31 cellular contexts compared by ENCODE assay signal in the genomic region with DNA sequence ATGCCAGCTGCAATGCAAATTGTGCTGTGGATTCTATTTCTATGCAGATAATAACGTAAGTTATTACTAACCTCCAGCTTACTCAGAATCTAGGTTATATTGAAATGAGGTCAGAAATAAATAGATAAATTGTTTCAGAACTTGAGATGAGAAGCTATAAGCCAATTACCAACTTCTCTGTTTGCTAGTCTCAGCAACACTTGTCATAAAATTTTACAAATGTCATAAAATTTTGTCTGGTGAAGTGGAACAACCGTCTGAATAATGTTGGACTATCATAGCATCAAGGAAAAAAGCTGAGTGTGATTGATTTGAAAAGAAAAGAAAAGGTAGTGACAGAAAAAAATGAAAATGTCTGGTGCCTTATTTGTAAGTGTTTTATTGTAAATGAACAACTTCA. TPM values are rescaled to one million over a fixed set of nuclear protein-coding genes. Genes with fewer than 3 reads are reported as not detected.
"Had no signal": no experiment of that assay in that cellular context is flagged by ENCODE, and none has a peak within 500 bp of the region (broad histone marks: within the 10 kb centered on the region; RNA-seq: fewer than 3 reads in every experiment).

No MANE protein-coding gene starts in this region.

- H3K4me1 ChIP-seq: ascending aorta had no signal

- DNase-seq: activated B cell treated with CpG ODN at 0.5 μM for 24 hours; activated CD4-positive, alpha-beta memory T cell treated with anti-CD3 and anti-CD28 coated beads for 36 hours; activated CD4-positive, alpha-beta T cell treated with anti-CD3 and anti-CD28 coated beads for 4 hours; activated CD4-positive, alpha-beta T cell treated with anti-CD3 and anti-CD28 coated beads, Interleukin-2, amount 10 ng/mL, durations not matched to agents 24 days and 14 days; activated CD4-positive, alpha-beta T cell treated with anti-CD3 and anti-CD28 coated beads, Interleukin-2, amount 50 U/mL, for 1 hour; activated CD4-positive, alpha-beta T cell treated with anti-CD3 and anti-CD28 coated beads, Interleukin-2, amount 50 U/mL, for 4 hours; activated CD4-positive, CD25-positive, alpha-beta regulatory T cell treated with anti-CD3 and anti-CD28 coated beads, Interleukin-2, amount 50 U/mL, for 72 hours; activated CD8-positive, alpha-beta memory T cell treated with anti-CD3 and anti-CD28 coated beads, Interleukin-2, amount 50 U/mL, for 4 hours; activated CD8-positive, alpha-beta T cell treated with anti-CD3 and anti-CD28 coated beads for 36 hours; activated effector memory CD4-positive, alpha-beta T cell treated with anti-CD3 and anti-CD28 coated beads, Interleukin-2, amount 50 U/mL, for 16 hours; activated gamma-delta T cell treated with Interleukin-2 at 50 U/mL for 16 hours; activated naive CD4-positive, alpha-beta T cell; activated naive CD4-positive, alpha-beta T cell treated with anti-CD3 and anti-CD28 coated beads for 36 hours; activated naive CD8-positive, alpha-beta T cell treated with anti-CD3 and anti-CD28 coated beads, Interleukin-2, amount 10 ng/mL, durations not matched to agents 7 days and 5 days; activated naive CD8-positive, alpha-beta T cell treated with anti-CD3 and anti-CD28 coated beads, Interleukin-2, amount 50 U/mL, for 24 hours; activated T-cell treated with anti-CD3 and anti-CD28 coated beads for 4 hours; activated T-cell treated with anti-CD3 and anti-CD28 coated beads, Interleukin-2, amount 50 U/mL, for 1 hour; activated T-cell treated with anti-CD3 and anti-CD28 coated beads, Interleukin-2, amount 50 U/mL, for 4 hours; activated T-cell treated with anti-CD3 and anti-CD28 coated beads, Interleukin-2, amount 50 U/mL, for 72 hours; amygdala; anterior cingulate cortex; cerebellar nuclear complex; T-helper 2 cell; T-helper 9 cell had no signal

- H3K9me3 ChIP-seq: ascending aorta had no signal

- H3K4me3 ChIP-seq: ascending aorta, cardiac muscle cell had no signal

- H3K36me3 ChIP-seq: ascending aorta, cardiac muscle cell had no signal

- ATAC-seq: activated CD8-positive, alpha-beta T cell treated with anti-CD3 and anti-CD28 coated beads for 36 hours; activated naive CD8-positive, alpha-beta T cell treated with anti-CD3 and anti-CD28 coated beads, Interleukin-2, amount 50 U/mL, for 24 hours; activated T-cell treated with anti-CD3 and anti-CD28 coated beads, Interleukin-2, amount 50 U/mL, for 4 hours; activated T-cell treated with anti-CD3 and anti-CD28 coated beads, Interleukin-2, amount 50 U/mL, for 72 hours; activated T-helper 17 cell treated with anti-CD3 and anti-CD28 coated beads, Interleukin-2, amount 50 U/mL, for 72 hours had no signal

- H3K27ac ChIP-seq: ascending aorta, cardiac muscle cell, VCaP had no signal

RNA-seq across cellular contexts. Expression of a gene that starts 36.7 kb away (rescaled TPM):
- total RNA-seq: activated B cell treated with CpG ODN at 0.5 μM for 24 hours; activated CD4-positive, alpha-beta memory T cell treated with anti-CD3 and anti-CD28 coated beads for 36 hours; activated CD4-positive, alpha-beta T cell treated with anti-CD3 and anti-CD28 coated beads, Interleukin-2, amount 10 ng/mL, durations not matched to agents 24 days and 14 days; activated CD8-positive, alpha-beta memory T cell treated with anti-CD3 and anti-CD28 coated beads for 36 hours; activated CD8-positive, alpha-beta T cell treated with anti-CD3 and anti-CD28 coated beads for 36 hours; activated naive CD4-positive, alpha-beta T cell treated with anti-CD3 and anti-CD28 coated beads for 36 hours; activated naive CD8-positive, alpha-beta T cell treated with anti-CD3 and anti-CD28 coated beads, Interleukin-2, amount 10 ng/mL, durations not matched to agents 7 days and 5 days; activated T-cell treated with anti-CD3 and anti-CD28 coated beads, Interleukin-2, amount 50 U/mL, for 4 hours; activated T-cell treated with anti-CD3 and anti-CD28 coated beads, Interleukin-2, amount 50 U/mL, for 72 hours; activated T-helper 1 cell treated with anti-CD3 and anti-CD28 coated beads, Interleukin-12 subunit alpha, Interleukin-12 subunit beta, Interleukin-2, Interleukin-4 antibody, amounts not matched to agents 30 ng/mL and 10 ng/mL and 1 ng/mL, durations not matched to agents 14 hours and 24 hours and 36 hours; bronchial epithelial cell had no signal
